8 cellular contexts compared by ENCODE assay signal in genomic region chr1:236394016-236394481, GRCh38. TPM values are rescaled to one million over a fixed set of nuclear protein-coding genes. Genes with fewer than 3 reads are reported as not detected.
DNase-seq lines count a peak whose midpoint lies in the region; ATAC-seq and TF ChIP-seq lines count a peak whose summit lies in the region.

Gene EDARADD (plus strand): TSS chr1:236394286. CDS start chr1:236394445, 159 bp downstream.

- H3K36me3 Mint-ChIP-seq in endothelial cell (ENCODE audit: low read depth, unreplicated experiment), result peaks cover 12% of the 10 kb centered on the region

- peaks cover 7% of the 10 kb centered on the region for H3K27me3 Mint-ChIP-seq in endothelial cell (ENCODE audit: unreplicated experiment)

- ATAC-seq in GM19455 (IDR thresholded peaks at IDR 0.05; ENCODE audit: unreplicated experiment) (no peak), GM18517 (IDR thresholded peaks at IDR 0.05; ENCODE audit: unreplicated experiment) (no peak)

- H3K9me3 ChIP-seq in parathyroid adenoma (ENCODE audit: control insufficient read depth, low read length), result no peaks in the 10 kb centered on the region

- DNase-seq in ELR (ENCODE audit: low read depth) (peak; percentile 46), RPMI7951 (ENCODE audit: low read depth) (peak; percentile 10), endothelial cell (ENCODE audit: low spot score) (no peak), inferior parietal cortex (ENCODE audit: extremely low spot score) (no peak), pons (ENCODE audit: low spot score) (no peak)

- no peak within 1 kb of the TSS for H3K9ac ChIP-seq in parathyroid adenoma

- peak within 1 kb of the TSS; percentile 46 for H3K4me2 ChIP-seq in parathyroid adenoma (ENCODE audit: low read length)

- H3K4me3 Mint-ChIP-seq in endothelial cell (ENCODE audit: unreplicated experiment), result peak within 1 kb of the TSS; percentile 92

- H2AFZ ChIP-seq in parathyroid adenoma, result peak within 1 kb of the TSS; percentile 80

- peaks cover 25% of the 10 kb centered on the region for H3K4me1 Mint-ChIP-seq in endothelial cell (ENCODE audit: unreplicated experiment)

- no peaks in the 10 kb centered on the region for H3K36me3 ChIP-seq in parathyroid adenoma (ENCODE audit: control insufficient read depth, insufficient read depth, low read length)

- no peaks in the 10 kb centered on the region for H3K4me1 ChIP-seq in parathyroid adenoma

- H3K9me3 Mint-ChIP-seq in endothelial cell (ENCODE audit: unreplicated experiment), result no peaks in the 10 kb centered on the region

- peak within 1 kb of the TSS; percentile 46 for H3K4me3 ChIP-seq in parathyroid adenoma (ENCODE audit: low read depth, low read length)

- TF ChIP-seq CTCF in endothelial cell (IDR thresholded peaks at IDR 0.05; ENCODE audit: unreplicated experiment) (no peak), parathyroid adenoma (IDR thresholded peaks at IDR 0.05) (no peak)

- no peak within 1 kb of the TSS for H3K27ac ChIP-seq in parathyroid adenoma

- no peaks in the 10 kb centered on the region for H3K27me3 ChIP-seq in parathyroid adenoma (ENCODE audit: control insufficient read depth, insufficient read depth, low read length)

- H3K79me2 ChIP-seq in parathyroid adenoma, result no peaks in the 10 kb centered on the region

- peak within 1 kb of the TSS; percentile 38 for H3K27ac Mint-ChIP-seq in endothelial cell (ENCODE audit: unreplicated experiment)

RNA-seq across cellular contexts. Expression of gene EDARADD, which starts in this region (rescaled TPM):
- total RNA-seq in RPMI7951 (2014; rRNA removed; shearing (Covaris generic)), result 0.49 and 1.7 TPM in 2 replicates
- 9.4 TPM for total RNA-seq in endothelial cell (ENCODE audit: unreplicated experiment)

Comparison
In these comparisons a context has a peak if more than half of its experiments do, and no peak if none do; other contexts are left out.
1. DNase-seq: peak in ELR (single experiment) and RPMI7951 (single experiment); none in endothelial cell (single experiment), inferior parietal cortex (single experiment) and pons (single experiment).